ENCODE assay signal across 20 cellular contexts in genomic region chr1:995665-996633, GRCh38. TPM values are rescaled to one million over a fixed set of nuclear protein-coding genes. Genes with fewer than 3 reads are reported as not detected.
DNase-seq lines count a peak whose midpoint lies in the region; ATAC-seq and TF ChIP-seq lines count a peak whose summit lies in the region.
"Had no signal": no experiment of that assay in that cellular context is flagged by ENCODE, and none has a peak within 500 bp of the region (broad histone marks: within the 10 kb centered on the region; RNA-seq: fewer than 3 reads in every experiment).

No MANE protein-coding gene starts in this region.

- intact Hi-C loops in activated CD8-positive, alpha-beta T cell treated with anti-CD3 and anti-CD28 coated beads for 36 hours (cut with micrococcal nuclease), result no loop called here
- intact Hi-C loops in psoas muscle (cut with DNase I), result no loop called here

- H3K4me1 Mint-ChIP-seq in activated CD8-positive, alpha-beta T cell treated with anti-CD3 and anti-CD28 coated beads, Interleukin-2, amount 10 ng/mL, durations not matched to agents 7 days and 5 days (ENCODE audit: low read depth), result peaks cover 29% of the 10 kb centered on the region
- H3K4me1 Mint-ChIP-seq in activated CD8-positive, alpha-beta T cell treated with anti-CD3 and anti-CD28 coated beads for 36 hours (ENCODE audit: low read depth), result peaks cover 26% of the 10 kb centered on the region
- peaks cover 5 to 7% of the 10 kb centered on the region in 2 donors for H3K4me1 Mint-ChIP-seq in immature natural killer cell

- POLR2A ChIA-PET in activated CD8-positive, alpha-beta T cell treated with anti-CD3 and anti-CD28 coated beads, Interleukin-2, amount 10 ng/mL, durations not matched to agents 7 days and 5 days (lab: Charles Lee), result interaction anchor here (1.0 to 1.2 kb wide), 3 partner anchors 17 to 23 kb away, joined by 3 to 8 read pairs (median 3); partner anchors contain the start of gene ISG15
- POLR2A ChIA-PET in activated CD8-positive, alpha-beta T cell treated with anti-CD3 and anti-CD28 coated beads for 36 hours (lab: Charles Lee), result interaction anchor here (0.7 to 1.4 kb wide), 3 partner anchors 10 to 13 kb away, joined by 3 to 4 read pairs (median 3); no protein-coding TSS in a partner anchor
- POLR2A ChIA-PET in RWPE1 (lab: Yijun Ruan, JAX; ENCODE audit: low non-redundant PET), result no interaction called here

- H3K27me3 ChIP-seq in psoas muscle (ENCODE audit: insufficient read depth in 3 of 3, low read length in 2 of 3), result peaks cover 0 to 10% (median 0%) of the 10 kb centered on the region in 3 donors

- no peak for TF ChIP-seq CTCF in activated CD8-positive, alpha-beta T cell treated with anti-CD3 and anti-CD28 coated beads for 36 hours (IDR thresholded peaks at IDR 0.05)
- TF ChIP-seq CTCF in RWPE1 (conservative IDR thresholded peaks at IDR 0.05; ENCODE audit: low read depth) (no peak), psoas muscle (IDR thresholded peaks at IDR 0.05) (no peak)

- no peaks in the 10 kb centered on the region for H3K36me3 ChIP-seq in psoas muscle (ENCODE audit: insufficient read depth in 1 of 2, low read depth in 1 of 2)
- H3K36me3 ChIP-seq: transverse colon had no signal

- H3K4me1 ChIP-seq in psoas muscle, result no peaks in the 10 kb centered on the region
- H3K4me1 ChIP-seq: parathyroid adenoma had no signal

- CTCF ChIA-PET in activated CD8-positive, alpha-beta T cell treated with anti-CD3 and anti-CD28 coated beads, Interleukin-2, amount 10 ng/mL, durations not matched to agents 7 days and 5 days (lab: Charles Lee), result interaction anchor here (4.7 kb wide), 1 partner anchor 12 kb away, joined by 37 read pairs; no protein-coding TSS in a partner anchor
- CTCF ChIA-PET in activated CD8-positive, alpha-beta T cell treated with anti-CD3 and anti-CD28 coated beads for 36 hours (lab: Charles Lee), result interaction anchor here (4.2 kb wide), 1 partner anchor 12 kb away, joined by 37 read pairs; no protein-coding TSS in a partner anchor
- CTCF ChIA-PET in RWPE1 (lab: Yijun Ruan, JAX), result interaction anchor here (1.8 to 2.3 kb wide), 2 partner anchors 11 to 296 kb away, joined by 5 to 17 read pairs; no protein-coding TSS in a partner anchor

- 47 to 59% (median 56%) methylated on average over 24 to 30 of the region's 30 CpGs for WGBS in psoas muscle, 3 donors

- peaks cover 4% of the 10 kb centered on the region for H3K36me3 Mint-ChIP-seq in activated CD8-positive, alpha-beta T cell treated with anti-CD3 and anti-CD28 coated beads, Interleukin-2, amount 10 ng/mL, durations not matched to agents 7 days and 5 days (ENCODE audit: low read depth)
- H3K36me3 Mint-ChIP-seq in activated CD8-positive, alpha-beta T cell treated with anti-CD3 and anti-CD28 coated beads for 36 hours (ENCODE audit: low read depth), result peaks cover 2% of the 10 kb centered on the region
- no peaks in the 10 kb centered on the region for H3K36me3 Mint-ChIP-seq in immature natural killer cell

- H3K4me3 ChIP-seq in psoas muscle, result no peak overlapping the region
- H3K4me3 ChIP-seq: body of pancreas, dorsolateral prefrontal cortex, transverse colon had no signal

- H3K27ac ChIP-seq in RWPE1 (peak overlapping the region; percentile 25; the same call in 1 of the 2 replicates), psoas muscle (no peak overlapping the region)
- H3K27ac ChIP-seq: body of pancreas, parathyroid adenoma, transverse colon had no signal

- no peak for ATAC-seq in activated CD8-positive, alpha-beta T cell treated with anti-CD3 and anti-CD28 coated beads, Interleukin-2, amount 10 ng/mL, durations not matched to agents 7 days and 5 days
- ATAC-seq in activated CD8-positive, alpha-beta T cell treated with anti-CD3 and anti-CD28 coated beads for 36 hours, result no peak
- ATAC-seq in psoas muscle, result no peak
- ATAC-seq: body of pancreas; stimulated activated naive B cell treated with anti-CD40 and anti-IgM and Interleukin-4, amounts not matched to agents 10 μg/mL and 1 μg/mL and 100 μg/mL, for 72 hours had no signal

- no peak for DNase-seq in activated CD8-positive, alpha-beta T cell treated with anti-CD3 and anti-CD28 coated beads, Interleukin-2, amount 10 ng/mL, durations not matched to agents 7 days and 5 days
- no peak for DNase-seq in activated CD8-positive, alpha-beta T cell treated with anti-CD3 and anti-CD28 coated beads for 36 hours
- DNase-seq in RWPE1 (ENCODE audit: low spot score) (no peak), immature natural killer cell (no peak), psoas muscle (peak; percentile 15 to 49), NCI-H82 treated with DMSO at 0.1 percent for 48 hours (lab: John Stamatoyannopoulos, UW; ENCODE audit: unreplicated experiment) (no peak)
- no peak for DNase-seq in stimulated activated CD4-positive, alpha-beta T cell treated with anti-CD3 and anti-CD28 coated beads, Interleukin-1b, Interleukin-23, amount 100 ng/mL, for 48 hours
- DNase-seq in activated naive CD4-positive, alpha-beta T cell treated with anti-CD3 and anti-CD28 coated beads, Interleukin-2, amount 50 U/mL, for 16 hours, result no peak
- DNase-seq: DMS79; kidney glomerular epithelial cell; NCI-H1092 treated with DMSO at 0.1 percent for 48 hours; NCI-H2107; NCI-H526; stimulated activated naive B cell treated with anti-CD40 and anti-IgM and Interleukin-4, amounts not matched to agents 10 μg/mL and 1 μg/mL and 100 μg/mL, for 72 hours; transverse colon had no signal

- H3K4me3 Mint-ChIP-seq in activated CD8-positive, alpha-beta T cell treated with anti-CD3 and anti-CD28 coated beads, Interleukin-2, amount 10 ng/mL, durations not matched to agents 7 days and 5 days, result no peak overlapping the region
- H3K4me3 Mint-ChIP-seq in activated CD8-positive, alpha-beta T cell treated with anti-CD3 and anti-CD28 coated beads for 36 hours, result no peak overlapping the region
- H3K4me3 Mint-ChIP-seq in immature natural killer cell, result peak overlapping the region in 3 of 5 donors; percentile 7 to 17 (median 10)

- H3K27ac Mint-ChIP-seq in activated CD8-positive, alpha-beta T cell treated with anti-CD3 and anti-CD28 coated beads, Interleukin-2, amount 10 ng/mL, durations not matched to agents 7 days and 5 days, result peak overlapping the region; percentile 44
- no peak overlapping the region for H3K27ac Mint-ChIP-seq in activated CD8-positive, alpha-beta T cell treated with anti-CD3 and anti-CD28 coated beads for 36 hours
- peak overlapping the region in 1 of 6 donors; percentile 43 for H3K27ac Mint-ChIP-seq in immature natural killer cell
- H3K27ac Mint-ChIP-seq: CD14-positive monocyte; stimulated activated naive B cell treated with anti-CD40 and anti-IgM and Interleukin-4, amounts not matched to agents 10 μg/mL and 1 μg/mL and 100 μg/mL, for 72 hours had no signal

- peaks cover 8% of the 10 kb centered on the region for H3K9me3 Mint-ChIP-seq in activated CD8-positive, alpha-beta T cell treated with anti-CD3 and anti-CD28 coated beads, Interleukin-2, amount 10 ng/mL, durations not matched to agents 7 days and 5 days (ENCODE audit: insufficient read depth)
- H3K9me3 Mint-ChIP-seq in activated CD8-positive, alpha-beta T cell treated with anti-CD3 and anti-CD28 coated beads for 36 hours, result peaks cover 4% of the 10 kb centered on the region
- H3K9me3 Mint-ChIP-seq in immature natural killer cell, result peaks cover 0 to 8% (median 1%) of the 10 kb centered on the region in 6 donors

- H3K27me3 Mint-ChIP-seq in activated CD8-positive, alpha-beta T cell treated with anti-CD3 and anti-CD28 coated beads, Interleukin-2, amount 10 ng/mL, durations not matched to agents 7 days and 5 days (ENCODE audit: low read depth), result peaks cover 35% of the 10 kb centered on the region
- H3K27me3 Mint-ChIP-seq in activated CD8-positive, alpha-beta T cell treated with anti-CD3 and anti-CD28 coated beads for 36 hours, result peaks cover 28% of the 10 kb centered on the region
- peaks cover 20% of the 10 kb centered on the region in 3 donors for H3K27me3 Mint-ChIP-seq in immature natural killer cell (ENCODE audit: low read depth in 3 of 3)

- no peaks in the 10 kb centered on the region for H3K9me3 ChIP-seq in psoas muscle

RNA-seq across cellular contexts. Expression of gene HES4, which starts 3.9 kb away (rescaled TPM):
- under 1 TPM; 0.45 to 0.50 TPM for total RNA-seq in activated CD8-positive, alpha-beta T cell treated with anti-CD3 and anti-CD28 coated beads, Interleukin-2, amount 10 ng/mL, durations not matched to agents 7 days and 5 days
- 1 to 10 TPM; 5.7 to 9.0 TPM for total RNA-seq in activated CD8-positive, alpha-beta T cell treated with anti-CD3 and anti-CD28 coated beads for 36 hours
- 1 to 10 TPM; 2.3 to 7.7 (median 2.4) TPM for polyA plus RNA-seq in immature natural killer cell
- 10 to 100 TPM in 3 of 4 donors, 1 to 10 TPM in 1; 7.2 to 21.8 (median 12.6) TPM for total RNA-seq in psoas muscle
- polyA plus RNA-seq in psoas muscle, result 10 to 100 TPM in 1 of 3 donors, 1 to 10 TPM in 2; 2.3 to 20.2 (median 5.4) TPM
- total RNA-seq: OCI-LY7 had no signal

RNA-seq across cellular contexts. Expression of gene PERM1, which starts 14.1 kb away (rescaled TPM):
- not detected for total RNA-seq in activated CD8-positive, alpha-beta T cell treated with anti-CD3 and anti-CD28 coated beads, Interleukin-2, amount 10 ng/mL, durations not matched to agents 7 days and 5 days
- not detected for total RNA-seq in activated CD8-positive, alpha-beta T cell treated with anti-CD3 and anti-CD28 coated beads for 36 hours
- polyA plus RNA-seq in immature natural killer cell, result not detected
- 100 to 1,000 TPM in 2 of 4 donors, 10 to 100 TPM in 2; 13.9 to 249 (median 109) TPM for total RNA-seq in psoas muscle
- 100 to 1,000 TPM in 1 of 3 donors, 10 to 100 TPM in 2; 38.1 to 239 (median 58.5) TPM for polyA plus RNA-seq in psoas muscle
- total RNA-seq: body of pancreas, OCI-LY7 had no signal
- polyA plus RNA-seq: CD14-positive monocyte had no signal

RNA-seq across cellular contexts. Expression of gene ISG15, which starts 17.3 kb away (rescaled TPM):
- total RNA-seq in activated CD8-positive, alpha-beta T cell treated with anti-CD3 and anti-CD28 coated beads, Interleukin-2, amount 10 ng/mL, durations not matched to agents 7 days and 5 days, result 100 to 1,000 TPM; 385 to 413 TPM
- 100 to 1,000 TPM in 1 of 2 experiments, 10 to 100 TPM in 1; 94.5 to 102 TPM for total RNA-seq in activated CD8-positive, alpha-beta T cell treated with anti-CD3 and anti-CD28 coated beads for 36 hours
- polyA plus RNA-seq in immature natural killer cell (100 to 1,000 TPM; 304 to 360 (median 354) TPM), psoas muscle (10 to 100 TPM; 13.3 to 22.1 (median 17.1) TPM)
- total RNA-seq in psoas muscle, result 10 to 100 TPM in 1 of 4 donors, 1 to 10 TPM in 3; 2.9 to 12.4 (median 8.1) TPM

RNA-seq across cellular contexts. Expression of gene AGRN, which starts 24.0 kb away (rescaled TPM):
- 10 to 100 TPM; 12.4 to 14.6 TPM for total RNA-seq in activated CD8-positive, alpha-beta T cell treated with anti-CD3 and anti-CD28 coated beads, Interleukin-2, amount 10 ng/mL, durations not matched to agents 7 days and 5 days
- 10 to 100 TPM; 64.9 to 68.0 TPM for total RNA-seq in activated CD8-positive, alpha-beta T cell treated with anti-CD3 and anti-CD28 coated beads for 36 hours
- under 1 TPM in 1 of 3 donors, not detected in 2; 0.87 TPM for polyA plus RNA-seq in immature natural killer cell
- total RNA-seq in psoas muscle, result 1 to 10 TPM; 3.4 to 5.4 (median 4.6) TPM
- polyA plus RNA-seq in psoas muscle, result 1 to 10 TPM; 1.3 to 3.0 (median 1.4) TPM

RNA-seq across cellular contexts. Expression of gene PLEKHN1, which starts 29.7 kb away (rescaled TPM):
- total RNA-seq in activated CD8-positive, alpha-beta T cell treated with anti-CD3 and anti-CD28 coated beads, Interleukin-2, amount 10 ng/mL, durations not matched to agents 7 days and 5 days, result 1 to 10 TPM; 1.7 to 2.2 TPM
- 1 to 10 TPM; 1.0 to 1.3 TPM for total RNA-seq in activated CD8-positive, alpha-beta T cell treated with anti-CD3 and anti-CD28 coated beads for 36 hours
- 1 to 10 TPM in 1 of 3 donors, under 1 TPM in 2; 0.14 to 2.2 (median 0.68) TPM for polyA plus RNA-seq in immature natural killer cell
- total RNA-seq in psoas muscle, result not detected
- polyA plus RNA-seq in psoas muscle, result under 1 TPM in 1 of 3 donors, not detected in 2; 0.03 TPM
- total RNA-seq: body of pancreas, OCI-LY7 had no signal

Comparison
In these comparisons a context has a peak if more than half of its experiments do, and no peak if none do; other contexts are left out.
1. RNA of gene HES4, which starts 3.9 kb away (total RNA-seq): 7.2 to 21.8 TPM in psoas muscle and 5.7 to 9.0 TPM in activated CD8-positive, alpha-beta T cell treated with anti-CD3 and anti-CD28 coated beads for 36 hours; 0.45 to 0.50 TPM in activated CD8-positive, alpha-beta T cell treated with anti-CD3 and anti-CD28 coated beads, Interleukin-2, amount 10 ng/mL, durations not matched to agents 7 days and 5 days; every median in the first group is over 4 times any median in the second.
2. DNase-seq: peak in psoas muscle (2 of 2); none in activated CD8-positive, alpha-beta T cell treated with anti-CD3 and anti-CD28 coated beads, Interleukin-2, amount 10 ng/mL, durations not matched to agents 7 days and 5 days (single experiment), activated CD8-positive, alpha-beta T cell treated with anti-CD3 and anti-CD28 coated beads for 36 hours (single experiment), RWPE1 (single experiment), immature natural killer cell (0 of 3), stimulated activated CD4-positive, alpha-beta T cell treated with anti-CD3 and anti-CD28 coated beads, Interleukin-1b, Interleukin-23, amount 100 ng/mL, for 48 hours (single experiment), activated naive CD4-positive, alpha-beta T cell treated with anti-CD3 and anti-CD28 coated beads, Interleukin-2, amount 50 U/mL, for 16 hours (single experiment) and NCI-H82 treated with DMSO at 0.1 percent for 48 hours (single experiment).
3. H3K4me3 Mint-ChIP-seq: peak in immature natural killer cell (3 of 5); none in activated CD8-positive, alpha-beta T cell treated with anti-CD3 and anti-CD28 coated beads, Interleukin-2, amount 10 ng/mL, durations not matched to agents 7 days and 5 days (single experiment) and activated CD8-positive, alpha-beta T cell treated with anti-CD3 and anti-CD28 coated beads for 36 hours (single experiment).
4. RNA of gene PERM1, which starts 14.1 kb away (total RNA-seq): 13.9 to 249 TPM in psoas muscle; not detected in activated CD8-positive, alpha-beta T cell treated with anti-CD3 and anti-CD28 coated beads, Interleukin-2, amount 10 ng/mL, durations not matched to agents 7 days and 5 days and not detected in activated CD8-positive, alpha-beta T cell treated with anti-CD3 and anti-CD28 coated beads for 36 hours; every median in the first group is over 10 times any median in the second.
5. RNA of gene ISG15, which starts 17.3 kb away (total RNA-seq): 385 to 413 TPM in activated CD8-positive, alpha-beta T cell treated with anti-CD3 and anti-CD28 coated beads, Interleukin-2, amount 10 ng/mL, durations not matched to agents 7 days and 5 days and 94.5 to 102 TPM in activated CD8-positive, alpha-beta T cell treated with anti-CD3 and anti-CD28 coated beads for 36 hours; 2.9 to 12.4 TPM in psoas muscle; every median in the first group is over 4 times any median in the second.